Comparison of ENCODE assay signal across 16 cellular contexts in genomic region chr3:110327870-110328269, GRCh38.
DNase-seq lines count a peak whose midpoint lies in the region; ATAC-seq and TF ChIP-seq lines count a peak whose summit lies in the region.
"Had no signal": no experiment of that assay in that cellular context is flagged by ENCODE, and none has a peak within 500 bp of the region (broad histone marks: within the 10 kb centered on the region; RNA-seq: fewer than 3 reads in every experiment).

No MANE protein-coding gene starts in this region.

- TF ChIP-seq CTCF in Calu3 (IDR thresholded peaks at IDR 0.05; ENCODE audit: unreplicated experiment), result no peak
- TF ChIP-seq CTCF in astrocyte of the spinal cord (IDR thresholded peaks at IDR 0.05; ENCODE audit: low read depth, low read length), result no peak
- TF ChIP-seq CTCF in CD14-positive monocyte (IDR thresholded peaks at IDR 0.05), result no peak

- in situ Hi-C loops in astrocyte of the spinal cord (cut with HindIII; ENCODE audit: low sequenced_read_pairs), result no loop called here

- CTCF ChIA-PET in Calu3 (lab: Charles Lee), result no interaction called here

- H3K4me3 Mint-ChIP-seq in Calu3 (ENCODE audit: low read depth, unreplicated experiment), result no peak overlapping the region
- no peak overlapping the region for H3K4me3 Mint-ChIP-seq in CD14-positive monocyte
- H3K4me3 Mint-ChIP-seq: CD4-positive, alpha-beta memory T cell had no signal

- ATAC-seq in SK-N-SH treated with all-trans-retinoic acid at 6 μM for 48 hours (no peak), GM21717 (IDR thresholded peaks at IDR 0.05; ENCODE audit: unreplicated experiment) (no peak)

- no TSS peak for BruUV-seq in Calu3 (replicated peaks; lab: Mats Ljungman, UMichigan)

- H3K4me1 Mint-ChIP-seq in Calu3 (ENCODE audit: low read depth, unreplicated experiment) (peaks cover 3% of the 10 kb centered on the region), CD14-positive monocyte (no peaks in the 10 kb centered on the region)
- H3K4me1 Mint-ChIP-seq: CD4-positive, alpha-beta memory T cell had no signal

- H3K4me3 ChIP-seq in astrocyte of the spinal cord (ENCODE audit: low read depth, low read length), result no peak overlapping the region
- H3K4me3 ChIP-seq: Peyer's patch had no signal

- H3K27me3 Mint-ChIP-seq in Calu3 (ENCODE audit: unreplicated experiment) (no peaks in the 10 kb centered on the region), CD14-positive monocyte (ENCODE audit: low read depth in 3 of 3) (no peaks in the 10 kb centered on the region)

- H3K36me3 Mint-ChIP-seq in Calu3 (ENCODE audit: insufficient read depth, unreplicated experiment), result no peaks in the 10 kb centered on the region
- no peaks in the 10 kb centered on the region for H3K36me3 Mint-ChIP-seq in CD14-positive monocyte
- H3K36me3 Mint-ChIP-seq: CD4-positive, alpha-beta memory T cell had no signal

- H3K27ac Mint-ChIP-seq in Calu3 (ENCODE audit: unreplicated experiment) (peak overlapping the region; percentile 1), CD14-positive monocyte (no peak overlapping the region)
- H3K27ac Mint-ChIP-seq: CD4-positive, alpha-beta memory T cell had no signal

- intact Hi-C loops in Calu3 (cut with micrococcal nuclease; ENCODE audit: unreplicated experiment) (no loop called here), CD14-positive monocyte (cut with micrococcal nuclease) (no loop called here)

- DNase-seq in Calu3 (no peak), LHCN-M2 (ENCODE audit: low read depth) (peak; percentile 13), astrocyte of the spinal cord (ENCODE audit: low read depth, low spot score) (peak; percentile 31), iris pigment epithelial cell (ENCODE audit: low read depth) (peak; percentile 38), NCI-H2171 treated with DMSO at 0.1 percent for 48 hours (lab: John Stamatoyannopoulos, UW) (no peak), CD14-positive monocyte (ENCODE audit: low spot score) (no peak)
- DNase-seq: CD4-positive, alpha-beta memory T cell; DND-41; NCI-H1417 treated with DMSO at 0.1 percent for 48 hours; NCI-H2081; NCI-H2227 treated with DMSO at 0.1 percent for 48 hours; NCI-H69; Peyer's patch; SHP77 had no signal

- H3K9me3 Mint-ChIP-seq in Calu3 (ENCODE audit: low read depth, unreplicated experiment) (peaks cover 8% of the 10 kb centered on the region), CD14-positive monocyte (peaks cover 2 to 13% (median 9%) of the 10 kb centered on the region in 7 donors)

TF ChIP-seq in SK-N-SH treated with all-trans-retinoic acid at 6 μM for 48 hours, 23 proteins besides CTCF, POLR2A, EP300 and RAD21:
- no peak for TF ChIP-seq TSHZ2 (CRISPR knock-in tag; IDR thresholded peaks at IDR 0.05)
- TF ChIP-seq CREB5 (CRISPR knock-in tag; IDR thresholded peaks at IDR 0.05; ENCODE audit: low read depth), result no peak
- no peak for TF ChIP-seq ZNF565 (CRISPR knock-in tag; conservative IDR thresholded peaks at IDR 0.05; ENCODE audit: low read depth)
- no peak for TF ChIP-seq ZNF70 (CRISPR knock-in tag; IDR thresholded peaks at IDR 0.05)
- no peak for TF ChIP-seq PPARA (CRISPR knock-in tag; IDR thresholded peaks at IDR 0.05; ENCODE audit: borderline replicate concordance)
- no peak for TF ChIP-seq ARNTL (CRISPR knock-in tag; IDR thresholded peaks at IDR 0.05; ENCODE audit: borderline replicate concordance, low read depth)
- no peak for TF ChIP-seq TCF4 (CRISPR knock-in tag; IDR thresholded peaks at IDR 0.05; ENCODE audit: borderline replicate concordance)
- TF ChIP-seq SNAI2 (CRISPR knock-in tag; IDR thresholded peaks at IDR 0.05), result no peak
- no peak for TF ChIP-seq ZC3H10 (CRISPR knock-in tag; IDR thresholded peaks at IDR 0.05)
- TF ChIP-seq OSR1 (CRISPR knock-in tag; IDR thresholded peaks at IDR 0.05), result no peak
- TF ChIP-seq ESRRG (CRISPR knock-in tag; IDR thresholded peaks at IDR 0.05), result no peak
- TF ChIP-seq RARB (CRISPR knock-in tag; IDR thresholded peaks at IDR 0.05), result no peak
- TF ChIP-seq TOX (CRISPR knock-in tag; IDR thresholded peaks at IDR 0.05; ENCODE audit: borderline replicate concordance), result no peak

Comparison
In these comparisons a context has a peak if more than half of its experiments do, and no peak if none do; other contexts are left out.
1. DNase-seq: peak in LHCN-M2 (single experiment), astrocyte of the spinal cord (single experiment) and iris pigment epithelial cell (single experiment); none in Calu3 (single experiment), NCI-H2171 treated with DMSO at 0.1 percent for 48 hours (single experiment) and CD14-positive monocyte (single experiment).